13 cellular contexts compared by ENCODE assay signal in the genomic region with DNA sequence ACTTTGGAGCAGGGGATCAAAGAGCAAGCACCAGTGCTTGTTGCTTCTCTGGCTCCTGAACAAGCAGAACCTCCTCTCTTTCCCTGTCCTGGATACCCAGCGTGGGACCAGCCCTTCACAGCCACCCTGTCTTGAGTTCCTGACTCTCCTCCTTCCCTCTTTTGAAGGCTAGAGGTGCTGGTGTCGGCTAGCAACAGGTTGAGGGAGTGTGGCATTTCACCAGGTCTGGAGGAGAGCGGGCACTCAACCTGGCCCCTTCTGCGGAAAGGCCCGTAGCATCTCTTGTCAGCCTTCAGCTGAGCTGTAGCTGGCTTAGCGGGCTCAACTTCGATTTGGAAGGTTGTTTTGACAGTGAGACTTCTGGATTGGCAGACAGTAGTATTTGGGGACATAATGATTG. TPM values are rescaled to one million over a fixed set of nuclear protein-coding genes. Genes with fewer than 3 reads are reported as not detected.
A peak's percentile ranks its signal among the peaks of the same experiment; 100 is the strongest.
DNase-seq lines count a peak whose midpoint lies in the region; ATAC-seq and TF ChIP-seq lines count a peak whose summit lies in the region.
"Had no signal": no experiment of that assay in that cellular context is flagged by ENCODE, and none has a peak within 500 bp of the region (broad histone marks: within the 10 kb centered on the region; RNA-seq: fewer than 3 reads in every experiment).

No MANE protein-coding gene starts in this region.

- intact Hi-C loops in transverse colon (cut with DNase I; ENCODE audit: low total_unique reads): no loop called here
- intact Hi-C loops in upper lobe of right lung (cut with DNase I): no loop called here

- H3K4me1 Mint-ChIP-seq in activated naive CD8-positive, alpha-beta T cell (ENCODE audit: low read depth): peaks cover 69% of the 10 kb centered on the region
- peaks cover 60% of the 10 kb centered on the region for H3K4me1 Mint-ChIP-seq in activated naive CD8-positive, alpha-beta T cell treated with anti-CD3 and anti-CD28 coated beads for 36 hours
- peaks cover 39% of the 10 kb centered on the region for H3K4me1 Mint-ChIP-seq in brain
- H3K4me1 Mint-ChIP-seq in mesothelial cell of epicardium: peaks cover 23% of the 10 kb centered on the region

- TF ChIP-seq EP300 in transverse colon (IDR thresholded peaks at IDR 0.05; ENCODE audit: low read depth): no peak

- peak overlapping the region; percentile 68 for H3K27ac Mint-ChIP-seq in activated naive CD8-positive, alpha-beta T cell
- no peak overlapping the region for H3K27ac Mint-ChIP-seq in activated naive CD8-positive, alpha-beta T cell treated with anti-CD3 and anti-CD28 coated beads for 36 hours
- H3K27ac Mint-ChIP-seq in brain (peak overlapping the region in 3 of 5 experiments; percentile 25 to 78 (median 67)), mesothelial cell of epicardium (peak overlapping the region; percentile 21)

- H3K4me1 ChIP-seq in transverse colon (peaks cover 24 to 63% (median 47%) of the 10 kb centered on the region in 4 donors), upper lobe of right lung (peaks cover 36% of the 10 kb centered on the region)

- no peaks in the 10 kb centered on the region for H3K27me3 ChIP-seq in transverse colon
- no peaks in the 10 kb centered on the region for H3K27me3 ChIP-seq in upper lobe of right lung

- H3K36me3 ChIP-seq in transverse colon (no peaks in the 10 kb centered on the region), upper lobe of right lung (peaks cover 11% of the 10 kb centered on the region)

- H3K36me3 Mint-ChIP-seq in activated naive CD8-positive, alpha-beta T cell: peaks cover 2% of the 10 kb centered on the region
- H3K36me3 Mint-ChIP-seq in activated naive CD8-positive, alpha-beta T cell treated with anti-CD3 and anti-CD28 coated beads for 36 hours: peaks cover 14% of the 10 kb centered on the region
- H3K36me3 Mint-ChIP-seq in brain (peaks cover 27% of the 10 kb centered on the region), mesothelial cell of epicardium (peaks cover 17% of the 10 kb centered on the region)

- 75% methylated on average over 7 of the region's 7 CpGs; no CpG with 5 or more reads in 1 of the 2 donors for WGBS in transverse colon (ENCODE audit: low coverage in 1 of 2), 2 donors

- no peaks in the 10 kb centered on the region for H3K27me3 Mint-ChIP-seq in activated naive CD8-positive, alpha-beta T cell
- no peaks in the 10 kb centered on the region for H3K27me3 Mint-ChIP-seq in activated naive CD8-positive, alpha-beta T cell treated with anti-CD3 and anti-CD28 coated beads for 36 hours
- H3K27me3 Mint-ChIP-seq in brain (no peaks in the 10 kb centered on the region), mesothelial cell of epicardium (ENCODE audit: low read depth) (no peaks in the 10 kb centered on the region)

- DNase-seq in activated naive CD8-positive, alpha-beta T cell treated with anti-CD3 and anti-CD28 coated beads for 36 hours: no peak
- no peak for DNase-seq in mesothelial cell of epicardium (ENCODE audit: low spot score in 2 of 2, unreplicated experiment in 2 of 2)
- no peak for DNase-seq in transverse colon
- DNase-seq in upper lobe of right lung: no peak
- no peak for DNase-seq in DMS153 treated with DMSO at 0.1 percent for 48 hours (lab: John Stamatoyannopoulos, UW; ENCODE audit: unreplicated experiment)
- DNase-seq: NCI-H187, NCI-H526, PC-3 had no signal

- H3K27ac ChIP-seq in transverse colon (peak overlapping the region; percentile 91 to 95 (median 92)), upper lobe of right lung (no peak overlapping the region)

- no peaks in the 10 kb centered on the region for H3K9me3 Mint-ChIP-seq in activated naive CD8-positive, alpha-beta T cell (ENCODE audit: low read depth)
- no peaks in the 10 kb centered on the region for H3K9me3 Mint-ChIP-seq in activated naive CD8-positive, alpha-beta T cell treated with anti-CD3 and anti-CD28 coated beads for 36 hours
- H3K9me3 Mint-ChIP-seq in brain (peaks cover 0 to 2% (median 0%) of the 10 kb centered on the region in 5 experiments), mesothelial cell of epicardium (peaks cover 8% of the 10 kb centered on the region)

- no peaks in the 10 kb centered on the region for H3K9me3 ChIP-seq in transverse colon
- no peaks in the 10 kb centered on the region for H3K9me3 ChIP-seq in upper lobe of right lung
- H3K9me3 ChIP-seq: thoracic aorta had no signal

- in situ Hi-C loops in transverse colon (cut with MboI; ENCODE audit: low pct_ligation_motif_present in 1 of 4, low pct_unique_long_range_greater_than_20kb in 1 of 4, low sequenced_read_pairs in 3 of 4): no loop called here

- ATAC-seq in upper lobe of right lung: no peak
- ATAC-seq in HG03139 (IDR thresholded peaks at IDR 0.05; ENCODE audit: unreplicated experiment): no peak
- ATAC-seq: esophagus mucosa, PC-3 had no signal

- peak overlapping the region in 1 of 4 donors; percentile 46 for H3K4me3 ChIP-seq in transverse colon
- no peak overlapping the region for H3K4me3 ChIP-seq in upper lobe of right lung
- H3K4me3 ChIP-seq: thoracic aorta had no signal

- TF ChIP-seq CTCF in brain (conservative IDR thresholded peaks at IDR 0.05): no peak
- TF ChIP-seq CTCF in mesothelial cell of epicardium (IDR thresholded peaks at IDR 0.05; ENCODE audit: unreplicated experiment): no peak
- no peak for TF ChIP-seq CTCF in transverse colon (IDR thresholded peaks at IDR 0.05)
- TF ChIP-seq CTCF in upper lobe of right lung (IDR thresholded peaks at IDR 0.05): no peak

- H3K4me3 Mint-ChIP-seq in activated naive CD8-positive, alpha-beta T cell: peak overlapping the region; percentile 89
- no peak overlapping the region for H3K4me3 Mint-ChIP-seq in activated naive CD8-positive, alpha-beta T cell treated with anti-CD3 and anti-CD28 coated beads for 36 hours
- H3K4me3 Mint-ChIP-seq in brain: no peak overlapping the region
- H3K4me3 Mint-ChIP-seq in mesothelial cell of epicardium: no peak overlapping the region

- no peak for TF ChIP-seq POLR2A in transverse colon (IDR thresholded peaks at IDR 0.05)

RNA-seq across cellular contexts. Expression of a gene that starts 26.6 kb away (rescaled TPM):
- under 1 TPM; 0.58 to 0.82 TPM for total RNA-seq in activated naive CD8-positive, alpha-beta T cell treated with anti-CD3 and anti-CD28 coated beads for 36 hours
- polyA plus RNA-seq in brain (ENCODE audit: insufficient read depth, low read depth, low replicate concordance): 23.5 TPM
- total RNA-seq in mesothelial cell of epicardium: 28.6 to 33.7 TPM (median 30.6 TPM) in 3 replicates
- total RNA-seq in transverse colon: under 1 TPM in 2 of 4 donors, not detected in 2; 0.64 to 0.82 TPM
- 0.69 TPM for total RNA-seq in upper lobe of right lung

RNA-seq across cellular contexts. Expression of a gene that starts 48.4 kb away (rescaled TPM):
- 10 to 100 TPM; 18.3 to 21.6 TPM for total RNA-seq in activated naive CD8-positive, alpha-beta T cell treated with anti-CD3 and anti-CD28 coated beads for 36 hours
- polyA plus RNA-seq in brain (ENCODE audit: insufficient read depth, low read depth, low replicate concordance): 15.8 TPM
- total RNA-seq in mesothelial cell of epicardium (50.7 to 53.7 TPM (median 51.4 TPM) in 3 replicates), transverse colon (10 to 100 TPM; 25.8 to 36.6 (median 34.3) TPM), upper lobe of right lung (15.7 TPM)

RNA-seq across cellular contexts. Expression of a gene that starts 51.5 kb away (rescaled TPM):
- 10 to 100 TPM; 27.7 to 29.0 TPM for total RNA-seq in activated naive CD8-positive, alpha-beta T cell treated with anti-CD3 and anti-CD28 coated beads for 36 hours
- 46.6 TPM for polyA plus RNA-seq in brain (ENCODE audit: insufficient read depth, low read depth, low replicate concordance)
- total RNA-seq in mesothelial cell of epicardium: 48.8 to 51.5 TPM (median 51.2 TPM) in 3 replicates
- 100 to 1,000 TPM in 1 of 4 donors, 10 to 100 TPM in 3; 33.0 to 106 (median 77.8) TPM for total RNA-seq in transverse colon
- 40.7 TPM for total RNA-seq in upper lobe of right lung

Comparison
In these comparisons a context has a peak if more than half of its experiments do, and no peak if none do; other contexts are left out.
1. RNA of a gene that starts 26.6 kb away (total RNA-seq): 28.6 to 33.7 TPM in mesothelial cell of epicardium; 0.58 to 0.82 TPM in activated naive CD8-positive, alpha-beta T cell treated with anti-CD3 and anti-CD28 coated beads for 36 hours, 0.69 TPM in upper lobe of right lung (single experiment) and 0.64 to 0.82 TPM in transverse colon; every median in the first group is over 10 times any median in the second.